Comparison of ENCODE assay signal across 25 cellular contexts in genomic region chr6:158383542-158383941, GRCh38.
"Had no signal": no experiment of that assay in that cellular context is flagged by ENCODE, and none has a peak within 500 bp of the region (broad histone marks: within the 10 kb centered on the region; RNA-seq: fewer than 3 reads in every experiment).

No MANE protein-coding gene starts in this region.

- H3K36me3 ChIP-seq: esophagus muscularis mucosa, left lung, lower lobe of right lung, right atrium auricular region, stomach, suprapubic skin, tibial artery, WERI-Rb-1 had no signal

- H3K9ac ChIP-seq: parathyroid adenoma had no signal

- H2AFZ ChIP-seq: parathyroid adenoma had no signal

- H3K27me3 Mint-ChIP-seq: activated naive CD8-positive, alpha-beta T cell had no signal

- H3K4me3 ChIP-seq: esophagus muscularis mucosa, left lung, lower lobe of right lung, right atrium auricular region, stomach, suprapubic skin, tibial artery had no signal

- H3K9me3 Mint-ChIP-seq: stimulated activated effector memory CD8-positive, alpha-beta T cell treated with anti-CD3 and anti-CD28 coated beads, Interleukin-12 subunit alpha, Interleukin-12 subunit beta, amount 100 ng/mL, for 72 hours had no signal

- DNase-seq: activated CD4-positive, alpha-beta T cell treated with anti-CD3 and anti-CD28 coated beads for 48 hours; activated CD4-positive, alpha-beta T cell treated with anti-CD3 and anti-CD28 coated beads, Interleukin-2, amount 50 U/mL, for 48 hours; activated CD8-positive, alpha-beta memory T cell treated with anti-CD3 and anti-CD28 coated beads for 24 hours; activated effector memory CD4-positive, alpha-beta T cell treated with Interleukin-2 at 50 U/mL for 16 hours; activated naive CD4-positive, alpha-beta T cell treated with Interleukin-2 at 50 U/mL for 16 hours; anterior cingulate cortex; dermis blood vessel endothelial cell; effector CD4-positive, alpha-beta T cell; left lung; lower lobe of right lung; mesendoderm; nucleus accumbens; stimulated activated CD4-positive, alpha-beta T cell treated with anti-CD3 and anti-CD28 coated beads, Interleukin-12 subunit alpha, Interleukin-12 subunit beta, amount 100 ng/mL, for 4 hours; stimulated activated CD4-positive, alpha-beta T cell treated with anti-CD3 and anti-CD28 coated beads, Interleukin-4, amount 100 ng/mL, for 24 hours; stomach; T-helper 9 cell; tibial artery; WERI-Rb-1 had no signal

- H3K4me3 Mint-ChIP-seq: activated naive CD8-positive, alpha-beta T cell; stimulated activated effector memory CD8-positive, alpha-beta T cell treated with anti-CD3 and anti-CD28 coated beads, Interleukin-12 subunit alpha, Interleukin-12 subunit beta, amount 100 ng/mL, for 72 hours had no signal

- ATAC-seq: activated CD4-positive, CD25-positive, alpha-beta regulatory T cell treated with anti-CD3 and anti-CD28 coated beads, Interleukin-2, amount 50 U/mL, for 24 hours; stimulated activated effector memory CD8-positive, alpha-beta T cell treated with anti-CD3 and anti-CD28 coated beads, Interleukin-12 subunit alpha, Interleukin-12 subunit beta, amount 100 ng/mL, for 72 hours had no signal

- H3K27ac Mint-ChIP-seq: activated naive CD8-positive, alpha-beta T cell; stimulated activated effector memory CD8-positive, alpha-beta T cell treated with anti-CD3 and anti-CD28 coated beads, Interleukin-12 subunit alpha, Interleukin-12 subunit beta, amount 100 ng/mL, for 72 hours had no signal

- H3K9me3 ChIP-seq: esophagus muscularis mucosa, left lung, lower lobe of right lung, right atrium auricular region, stomach, suprapubic skin, tibial artery had no signal

- H3K36me3 Mint-ChIP-seq: activated naive CD8-positive, alpha-beta T cell; stimulated activated effector memory CD8-positive, alpha-beta T cell treated with anti-CD3 and anti-CD28 coated beads, Interleukin-12 subunit alpha, Interleukin-12 subunit beta, amount 100 ng/mL, for 72 hours had no signal

- H3K27me3 ChIP-seq: esophagus muscularis mucosa, left lung, right atrium auricular region, stomach, suprapubic skin, tibial artery had no signal

- H3K27ac ChIP-seq: esophagus muscularis mucosa, left lung, lower lobe of right lung, parathyroid adenoma, right atrium auricular region, stomach, suprapubic skin, tibial artery, WERI-Rb-1 had no signal

- H3K4me1 ChIP-seq: esophagus muscularis mucosa, left lung, lower lobe of right lung, right atrium auricular region, suprapubic skin, tibial artery had no signal
